12 cellular contexts compared by ENCODE assay signal in the genomic region with DNA sequence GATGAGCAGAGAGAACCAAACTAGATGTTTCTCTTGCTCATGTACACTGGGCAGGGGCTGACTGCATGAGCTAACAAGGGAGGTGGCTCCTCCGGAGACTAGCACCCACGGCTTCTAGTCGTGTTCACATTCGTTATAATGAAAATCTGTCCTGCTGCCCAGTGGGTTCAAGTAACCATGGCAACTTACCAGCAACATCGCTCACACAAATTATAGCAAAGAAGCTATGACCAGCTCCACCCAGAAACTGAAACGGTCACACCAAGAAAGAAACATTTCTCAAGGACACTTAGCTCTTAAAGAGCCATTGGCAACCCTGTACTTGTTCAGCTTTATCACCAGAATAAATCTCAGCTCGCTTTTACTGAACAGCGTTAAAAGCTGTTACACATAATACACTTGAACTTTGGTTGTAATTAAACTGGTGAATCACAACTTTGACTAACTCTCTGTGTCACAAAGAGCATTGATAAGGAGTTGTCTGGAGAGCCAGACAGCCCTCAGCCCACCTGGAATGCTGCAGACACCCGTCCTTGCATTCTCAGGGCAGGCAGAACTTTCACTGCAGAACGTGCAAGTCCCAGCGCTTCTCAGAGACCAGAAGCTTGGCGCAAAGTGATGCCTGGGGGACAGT.
DNase-seq lines count a peak whose midpoint lies in the region; ATAC-seq and TF ChIP-seq lines count a peak whose summit lies in the region.
"Had no signal": no experiment of that assay in that cellular context is flagged by ENCODE, and none has a peak within 500 bp of the region (broad histone marks: within the 10 kb centered on the region; RNA-seq: fewer than 3 reads in every experiment).

No MANE protein-coding gene starts in this region.

- no peaks in the 10 kb centered on the region for H3K79me2 ChIP-seq in mesendoderm (ENCODE audit: control insufficient read depth, insufficient read depth, low read length)

- H3K79me1 ChIP-seq in mesendoderm (ENCODE audit: low read length), result no peaks in the 10 kb centered on the region

- H3K9ac ChIP-seq in mesendoderm (ENCODE audit: low read length), result no peak overlapping the region

- no peaks in the 10 kb centered on the region for H3K9me3 ChIP-seq in tibial artery

- no peak overlapping the region for H3K18ac ChIP-seq in mesendoderm (ENCODE audit: low read length)

- H3K4ac ChIP-seq in mesendoderm (ENCODE audit: low read depth, low read length), result no peak overlapping the region

- no peak overlapping the region for H3K56ac ChIP-seq in mesendoderm (ENCODE audit: low read length)

- no peak overlapping the region for H2BK120ac ChIP-seq in mesendoderm (ENCODE audit: low read depth, low read length)

- H2AK5ac ChIP-seq in mesendoderm (ENCODE audit: low read length), result no peak overlapping the region

- no peak overlapping the region for H3K27ac ChIP-seq in mesendoderm (ENCODE audit: low read depth, low read length)
- no peak overlapping the region for H3K27ac ChIP-seq in tibial artery
- H3K27ac ChIP-seq: epithelial cell of prostate had no signal

- intact Hi-C loops in Right ventricle myocardium superior (cut with DNase I), result loop anchor here (5.0 to 10.0 kb wide), 2 partner anchors 142 to 455 kb away; partner anchors contain the start of gene PID1
- intact Hi-C loops in cardiac septum (cut with DNase I), result loop anchor here (5.0 kb wide), 2 partner anchors 142 to 457 kb away; partner anchors contain the start of gene PID1
- intact Hi-C loops in tibial artery (cut with DNase I; ENCODE audit: low total_unique reads), result no loop called here

- no peak overlapping the region for H3K4me3 ChIP-seq in epithelial cell of esophagus (ENCODE audit: low read length)
- H3K4me3 ChIP-seq in mesendoderm (ENCODE audit: low read length), result no peak overlapping the region
- H3K4me3 ChIP-seq in tibial artery, result no peak overlapping the region

- no peak overlapping the region for H2BK5ac ChIP-seq in mesendoderm (ENCODE audit: low read length)

- no peak overlapping the region for H4K5ac ChIP-seq in mesendoderm (ENCODE audit: low read length)

- ATAC-seq in Right ventricle myocardium superior (ENCODE audit: poor library complexity), result peak; percentile 40
- ATAC-seq: natural killer cell treated with Interleukin-12 subunit alpha and Interleukin-12 subunit beta and Interleukin-15 and Interleukin-18, amount 100 ng/mL, for 72 hours had no signal

- H3K4me1 ChIP-seq in mesendoderm (ENCODE audit: control insufficient read depth, low read depth, low read length) (no peaks in the 10 kb centered on the region), tibial artery (peaks cover 0 to 5% (median 0%) of the 10 kb centered on the region in 4 donors)

- no peak overlapping the region for H3K23ac ChIP-seq in mesendoderm (ENCODE audit: low read length)

- no peak for TF ChIP-seq CTCF in epithelial cell of esophagus (IDR thresholded peaks at IDR 0.05; ENCODE audit: insufficient read depth, low read depth, low read length, missing control alignments)
- no peak for TF ChIP-seq CTCF in tibial artery (IDR thresholded peaks at IDR 0.05)

- H3K27me3 ChIP-seq in mesendoderm (ENCODE audit: insufficient read depth, low read length, poor library complexity) (no peaks in the 10 kb centered on the region), tibial artery (no peaks in the 10 kb centered on the region)

- H2BK15ac ChIP-seq in mesendoderm (replicated peaks; ENCODE audit: low read depth), result no peak overlapping the region

- no CpG with 5 or more reads among the region's 12 CpGs for WGBS in mesendoderm (ENCODE audit: extremely low coverage, insufficient coverage, low lambda C conversion rate)

- DNase-seq in Right ventricle myocardium superior (no peak), cardiac septum (ENCODE audit: low spot score) (no peak), epithelial cell of esophagus (ENCODE audit: low read depth) (peak; percentile 21), mesendoderm (peak; percentile 49), DMS114 treated with DMSO at 0.1 percent for 48 hours (lab: John Stamatoyannopoulos, UW; ENCODE audit: unreplicated experiment) (no peak), NCI-H2081 (lab: John Stamatoyannopoulos, UW) (no peak), DMS153 (lab: John Stamatoyannopoulos, UW) (no peak), tibial artery (no peak)
- DNase-seq: activated T-cell treated with anti-CD3 and anti-CD28 coated beads, Interleukin-2, amount 50 U/mL, for 1 hour; NCI-H1694 treated with DMSO at 0.1 percent for 48 hours had no signal

- no peak overlapping the region for H3K4me2 ChIP-seq in mesendoderm (ENCODE audit: low read length)

- no peaks in the 10 kb centered on the region for H3K36me3 ChIP-seq in mesendoderm (ENCODE audit: control insufficient read depth, insufficient read depth, low read length)
- no peaks in the 10 kb centered on the region for H3K36me3 ChIP-seq in tibial artery

- H4K8ac ChIP-seq in mesendoderm (ENCODE audit: low read depth, low read length), result no peak overlapping the region

Comparison
In these comparisons a context has a peak if more than half of its experiments do, and no peak if none do; other contexts are left out.
1. DNase-seq: peak in epithelial cell of esophagus (single experiment) and mesendoderm (single experiment); none in Right ventricle myocardium superior (single experiment), cardiac septum (single experiment), DMS114 treated with DMSO at 0.1 percent for 48 hours (single experiment), NCI-H2081 (0 of 2), DMS153 (single experiment) and tibial artery (0 of 2).